In genomic region chr10:3783721-3784432, GRCh38 we compare ENCODE assay signal across 8 cellular contexts. TPM values are rescaled to one million over a fixed set of nuclear protein-coding genes. Genes with fewer than 3 reads are reported as not detected.
DNase-seq lines count a peak whose midpoint lies in the region; ATAC-seq and TF ChIP-seq lines count a peak whose summit lies in the region.

No MANE protein-coding gene starts in this region.

- peak; percentile 75 for DNase-seq in activated CD8-positive, alpha-beta memory T cell treated with anti-CD3 and anti-CD28 coated beads for 24 hours
- DNase-seq in activated CD8-positive, alpha-beta memory T cell treated with anti-CD3 and anti-CD28 coated beads, Interleukin-2, amount 50 U/mL, for 4 hours: no peak
- DNase-seq in NCI-H345 (lab: John Stamatoyannopoulos, UW) (peak; percentile 88), fibroblast of pulmonary artery (ENCODE audit: low read depth) (peak; percentile 83), NK-92 (lab: John Stamatoyannopoulos, UW; ENCODE audit: unreplicated experiment) (no peak)
- peak; percentile 54 to 57 for DNase-seq in activated T-cell treated with anti-CD3 and anti-CD28 coated beads, Interleukin-2, amount 50 U/mL, for 48 hours
- peak; percentile 70 for DNase-seq in natural killer cell treated with Interleukin-12 subunit alpha and Interleukin-12 subunit beta and Interleukin-15 and Interleukin-18, amount 100 ng/mL, for 72 hours (ENCODE audit: low spot score)

- H3K9me3 Mint-ChIP-seq in natural killer cell treated with Interleukin-12 subunit alpha and Interleukin-12 subunit beta and Interleukin-15 and Interleukin-18, amount 100 ng/mL, for 72 hours: no peaks in the 10 kb centered on the region

- H3K27me3 Mint-ChIP-seq in natural killer cell treated with Interleukin-12 subunit alpha and Interleukin-12 subunit beta and Interleukin-15 and Interleukin-18, amount 100 ng/mL, for 72 hours: no peaks in the 10 kb centered on the region

- TF ChIP-seq CTCF in fibroblast of pulmonary artery (IDR thresholded peaks at IDR 0.05; ENCODE audit: low read length, missing control alignments): no peak

- H3K36me3 Mint-ChIP-seq in natural killer cell treated with Interleukin-12 subunit alpha and Interleukin-12 subunit beta and Interleukin-15 and Interleukin-18, amount 100 ng/mL, for 72 hours: peaks cover 52% of the 10 kb centered on the region

- peak overlapping the region; percentile 99 to 100 for H3K27ac Mint-ChIP-seq in natural killer cell treated with Interleukin-12 subunit alpha and Interleukin-12 subunit beta and Interleukin-15 and Interleukin-18, amount 100 ng/mL, for 72 hours

- peak overlapping the region; percentile 100 for H3K4me3 ChIP-seq in fibroblast of pulmonary artery (replicated peaks; ENCODE audit: low read depth, low read length)

- ATAC-seq in natural killer cell treated with Interleukin-12 subunit alpha and Interleukin-12 subunit beta and Interleukin-15 and Interleukin-18, amount 100 ng/mL, for 72 hours: no peak
- ATAC-seq in HG03521 (IDR thresholded peaks at IDR 0.05; ENCODE audit: unreplicated experiment): no peak

- H3K4me3 Mint-ChIP-seq in natural killer cell treated with Interleukin-12 subunit alpha and Interleukin-12 subunit beta and Interleukin-15 and Interleukin-18, amount 100 ng/mL, for 72 hours: peak overlapping the region; percentile 99

- H3K4me1 Mint-ChIP-seq in natural killer cell treated with Interleukin-12 subunit alpha and Interleukin-12 subunit beta and Interleukin-15 and Interleukin-18, amount 100 ng/mL, for 72 hours (ENCODE audit: low read depth in 2 of 2): peaks cover 63 to 64% of the 10 kb centered on the region in 2 donors

RNA-seq across cellular contexts. Expression of gene KLF6, which starts 1.1 kb away (rescaled TPM):
- total RNA-seq in natural killer cell treated with Interleukin-12 subunit alpha and Interleukin-12 subunit beta and Interleukin-15 and Interleukin-18, amount 100 ng/mL, for 72 hours: 100 to 1,000 TPM; 225 to 236 TPM

Comparison
In these comparisons a context has a peak if more than half of its experiments do, and no peak if none do; other contexts are left out.
1. DNase-seq: peak in activated CD8-positive, alpha-beta memory T cell treated with anti-CD3 and anti-CD28 coated beads for 24 hours (single experiment), NCI-H345 (single experiment), activated T-cell treated with anti-CD3 and anti-CD28 coated beads, Interleukin-2, amount 50 U/mL, for 48 hours (2 of 2), fibroblast of pulmonary artery (single experiment) and natural killer cell treated with Interleukin-12 subunit alpha and Interleukin-12 subunit beta and Interleukin-15 and Interleukin-18, amount 100 ng/mL, for 72 hours (single experiment); none in activated CD8-positive, alpha-beta memory T cell treated with anti-CD3 and anti-CD28 coated beads, Interleukin-2, amount 50 U/mL, for 4 hours (single experiment) and NK-92 (single experiment).